ENCODE assay signal across 26 cellular contexts in genomic region chr15:72161351-72162132, GRCh38. TPM values are rescaled to one million over a fixed set of nuclear protein-coding genes. Genes with fewer than 3 reads are reported as not detected.
DNase-seq lines count a peak whose midpoint lies in the region; ATAC-seq and TF ChIP-seq lines count a peak whose summit lies in the region.
"Had no signal": no experiment of that assay in that cellular context is flagged by ENCODE, and none has a peak within 500 bp of the region (broad histone marks: within the 10 kb centered on the region; RNA-seq: fewer than 3 reads in every experiment).

No MANE protein-coding gene starts in this region.

- H3K27ac Mint-ChIP-seq in progenitor cell of endocrine pancreas, result peak overlapping the region; percentile 62
- H3K27ac Mint-ChIP-seq: activated T-cell treated with anti-CD3 and anti-CD28 coated beads, Interleukin-2, amount 50 U/mL, for 24 hours; HFFc6; stimulated activated naive CD8-positive, alpha-beta T cell treated with anti-CD3 and anti-CD28 coated beads, Interleukin-15, Interleukin-2, amounts not matched to agents 100 ng/mL and 50 ng/mL, for 24 hours had no signal

- DNase-seq in progenitor cell of endocrine pancreas (ENCODE audit: low spot score, unreplicated experiment) (no peak), upper lobe of left lung (peak in 1 of 2 donors; percentile 44)
- DNase-seq in activated T-cell treated with anti-CD3 and anti-CD28 coated beads, Interleukin-2, amount 50 U/mL, for 48 hours, result no peak
- DNase-seq: activated CD8-positive, alpha-beta memory T cell treated with anti-CD3 and anti-CD28 coated beads for 24 hours; activated T-cell treated with anti-CD3 and anti-CD28 coated beads, Interleukin-2, amount 50 U/mL, for 24 hours; brain microvascular endothelial cell; effector CD4-positive, alpha-beta T cell; GM23248; HFFc6; Karpas-422; left ventricle myocardium superior; NCI-H1436 treated with DMSO at 0.1 percent for 48 hours; OCI-M1; sigmoid colon; transverse colon had no signal

- H3K36me3 Mint-ChIP-seq in progenitor cell of endocrine pancreas (ENCODE audit: insufficient read depth), result no peaks in the 10 kb centered on the region
- H3K36me3 Mint-ChIP-seq: CD14-positive monocyte had no signal

- H3K36me3 ChIP-seq in HEK293 (ENCODE audit: control insufficient read depth in 2 of 2, insufficient read depth in 1 of 2, low read length in 2 of 2) (no peaks in the 10 kb centered on the region), upper lobe of left lung (no peaks in the 10 kb centered on the region)
- H3K36me3 ChIP-seq: brain microvascular endothelial cell, sigmoid colon, transverse colon had no signal

- ATAC-seq in esophagus mucosa (peak; percentile 18), upper lobe of left lung (ENCODE audit: low FRiP score in 2 of 2) (peak; percentile 19 to 71), GM21717 (IDR thresholded peaks at IDR 0.05; ENCODE audit: unreplicated experiment) (no peak), HG03565 (IDR thresholded peaks at IDR 0.05; ENCODE audit: unreplicated experiment) (no peak)
- ATAC-seq: GM12878, left ventricle myocardium superior had no signal

- H3K4me1 ChIP-seq in HEK293 (ENCODE audit: control insufficient read depth, insufficient read depth, low read length) (no peaks in the 10 kb centered on the region), upper lobe of left lung (peaks cover 11 to 14% (median 13%) of the 10 kb centered on the region in 4 donors)
- H3K4me1 ChIP-seq: parathyroid adenoma had no signal

- H3K4me3 Mint-ChIP-seq in progenitor cell of endocrine pancreas (ENCODE audit: low read depth), result no peak overlapping the region
- H3K4me3 Mint-ChIP-seq: activated T-cell treated with anti-CD3 and anti-CD28 coated beads, Interleukin-2, amount 50 U/mL, for 24 hours; CD14-positive monocyte; HFFc6; nephron; stimulated activated naive CD8-positive, alpha-beta T cell treated with anti-CD3 and anti-CD28 coated beads, Interleukin-15, Interleukin-2, amounts not matched to agents 100 ng/mL and 50 ng/mL, for 24 hours had no signal

- TF ChIP-seq CTCF in HEK293 (tag by site-specific recombination; IDR thresholded peaks at IDR 0.05) (no peak), progenitor cell of endocrine pancreas (IDR thresholded peaks at IDR 0.05; ENCODE audit: unreplicated experiment) (no peak), upper lobe of left lung (IDR thresholded peaks at IDR 0.05) (no peak)

- H3K9me3 ChIP-seq in HEK293 (ENCODE audit: control insufficient read depth, insufficient read depth, low read depth, low read length), result no peaks in the 10 kb centered on the region
- H3K9me3 ChIP-seq in upper lobe of left lung, result no peaks in the 10 kb centered on the region
- H3K9me3 ChIP-seq: sigmoid colon, transverse colon had no signal

- POLR2A ChIA-PET in HEK293 (lab: Yijun Ruan, JAX), result no interaction called here

- H3K27ac ChIP-seq in HEK293 (ENCODE audit: extremely low read depth, low read depth, low read length) (no peak overlapping the region), upper lobe of left lung (peak overlapping the region; percentile 48 to 68 (median 52))
- H3K27ac ChIP-seq: brain microvascular endothelial cell, epithelial cell of prostate, GM23248, parathyroid adenoma, sigmoid colon, transverse colon had no signal

- peaks cover 6% of the 10 kb centered on the region for H3K4me1 Mint-ChIP-seq in progenitor cell of endocrine pancreas (ENCODE audit: low read depth)

- WGBS in upper lobe of left lung, 2 donors, result 62 to 67% methylated on average over 5 to 7 of the region's 7 CpGs

- CTCF ChIA-PET in HEK293 (lab: Yijun Ruan, JAX), result interaction anchor here (0.7 kb wide), 1 partner anchor 54 kb away, joined by 3 read pairs; no protein-coding TSS in a partner anchor

- TF ChIP-seq EP300 in upper lobe of left lung (IDR thresholded peaks at IDR 0.05), result no peak

- H3K27me3 ChIP-seq in upper lobe of left lung, result no peaks in the 10 kb centered on the region
- H3K27me3 ChIP-seq: brain microvascular endothelial cell, sigmoid colon, transverse colon had no signal

- H3K27me3 Mint-ChIP-seq in progenitor cell of endocrine pancreas, result peaks cover 3% of the 10 kb centered on the region
- H3K27me3 Mint-ChIP-seq: activated T-cell treated with anti-CD3 and anti-CD28 coated beads, Interleukin-2, amount 50 U/mL, for 24 hours; stimulated activated naive CD8-positive, alpha-beta T cell treated with anti-CD3 and anti-CD28 coated beads, Interleukin-15, Interleukin-2, amounts not matched to agents 100 ng/mL and 50 ng/mL, for 24 hours had no signal

- no peak overlapping the region for H3K4me3 ChIP-seq in HEK293 (ENCODE audit: low read depth, low read length)
- H3K4me3 ChIP-seq in upper lobe of left lung, result no peak overlapping the region
- H3K4me3 ChIP-seq: GM12878, GM23248, sigmoid colon, transverse colon had no signal

- H3K9me3 Mint-ChIP-seq in progenitor cell of endocrine pancreas (ENCODE audit: low read depth), result no peaks in the 10 kb centered on the region
- H3K9me3 Mint-ChIP-seq: activated T-cell treated with anti-CD3 and anti-CD28 coated beads, Interleukin-2, amount 50 U/mL, for 24 hours; HFFc6; nephron; stimulated activated naive CD8-positive, alpha-beta T cell treated with anti-CD3 and anti-CD28 coated beads, Interleukin-15, Interleukin-2, amounts not matched to agents 100 ng/mL and 50 ng/mL, for 24 hours had no signal

- no peak for TF ChIP-seq POLR2A in upper lobe of left lung (IDR thresholded peaks at IDR 0.05)

TF ChIP-seq in HEK293, 187 proteins besides CTCF, POLR2A, EP300 and RAD21 (continues in another document):
- TF ChIP-seq ZNF704 (tag by site-specific recombination; IDR thresholded peaks at IDR 0.05) (no peak), ZSCAN30 (tag by site-specific recombination; IDR thresholded peaks at IDR 0.05) (no peak), ZNF335 (tag by site-specific recombination; conservative IDR thresholded peaks at IDR 0.05) (peak; percentile 36; the same call in 1 of the 2 replicates), PATZ1 (tag by site-specific recombination; IDR thresholded peaks at IDR 0.05) (no peak), MEIS1 (CRISPR knock-in tag; IDR thresholded peaks at IDR 0.05; ENCODE audit: borderline replicate concordance) (no peak), SALL2 (tag by site-specific recombination; IDR thresholded peaks at IDR 0.05; ENCODE audit: borderline replicate concordance) (no peak), BCL11B (tag by site-specific recombination; IDR thresholded peaks at IDR 0.05; ENCODE audit: low read depth) (no peak), ZIC2 (tag by site-specific recombination; IDR thresholded peaks at IDR 0.05) (peak; percentile 83), ZNF645 (tag by site-specific recombination; IDR thresholded peaks at IDR 0.05) (no peak), ZNF138 (tag by site-specific recombination; IDR thresholded peaks at IDR 0.05; ENCODE audit: borderline replicate concordance) (no peak), ELK4 (IDR thresholded peaks at IDR 0.05; ENCODE audit: borderline replicate concordance, low read depth, low read length) (no peak)

RNA-seq across cellular contexts. Expression of gene GRAMD2A, which starts 36.0 kb away (rescaled TPM):
- total RNA-seq in esophagus mucosa (4.0 TPM), progenitor cell of endocrine pancreas (4.0 and 5.0 TPM in 2 replicates), upper lobe of left lung (10 to 100 TPM; 26.7 to 52.4 (median 32.9) TPM)
- total RNA-seq: GM12878; GM23248; left ventricle myocardium superior; T-helper 2 cell treated with Interferon-gamma antibody and Interleukin-4, amounts not matched to agents 100 ng/mL and 5 ng/mL, for 36 hours had no signal

RNA-seq across cellular contexts. Expression of gene SENP8, which starts 43.3 kb away (rescaled TPM):
- total RNA-seq in esophagus mucosa (1.8 TPM), progenitor cell of endocrine pancreas (4.7 and 5.1 TPM in 2 replicates), upper lobe of left lung (1 to 10 TPM in 3 of 6 donors, under 1 TPM in 2, not detected in 1; 0.55 to 3.8 (median 3.0) TPM)

RNA-seq across cellular contexts. Expression of gene MYO9A, which starts 43.6 kb away (rescaled TPM):
- total RNA-seq in esophagus mucosa, result 23.1 TPM
- total RNA-seq in progenitor cell of endocrine pancreas, result 28.3 and 32.0 TPM in 2 replicates
- total RNA-seq in upper lobe of left lung, result 100 to 1,000 TPM in 2 of 6 donors, 10 to 100 TPM in 4; 53.2 to 143 (median 76.5) TPM

Comparison
In these comparisons a context has a peak if more than half of its experiments do, and no peak if none do; other contexts are left out.
1. ATAC-seq: peak in esophagus mucosa (single experiment) and upper lobe of left lung (2 of 2); none in GM21717 (single experiment) and HG03565 (single experiment).